In the genomic region with DNA sequence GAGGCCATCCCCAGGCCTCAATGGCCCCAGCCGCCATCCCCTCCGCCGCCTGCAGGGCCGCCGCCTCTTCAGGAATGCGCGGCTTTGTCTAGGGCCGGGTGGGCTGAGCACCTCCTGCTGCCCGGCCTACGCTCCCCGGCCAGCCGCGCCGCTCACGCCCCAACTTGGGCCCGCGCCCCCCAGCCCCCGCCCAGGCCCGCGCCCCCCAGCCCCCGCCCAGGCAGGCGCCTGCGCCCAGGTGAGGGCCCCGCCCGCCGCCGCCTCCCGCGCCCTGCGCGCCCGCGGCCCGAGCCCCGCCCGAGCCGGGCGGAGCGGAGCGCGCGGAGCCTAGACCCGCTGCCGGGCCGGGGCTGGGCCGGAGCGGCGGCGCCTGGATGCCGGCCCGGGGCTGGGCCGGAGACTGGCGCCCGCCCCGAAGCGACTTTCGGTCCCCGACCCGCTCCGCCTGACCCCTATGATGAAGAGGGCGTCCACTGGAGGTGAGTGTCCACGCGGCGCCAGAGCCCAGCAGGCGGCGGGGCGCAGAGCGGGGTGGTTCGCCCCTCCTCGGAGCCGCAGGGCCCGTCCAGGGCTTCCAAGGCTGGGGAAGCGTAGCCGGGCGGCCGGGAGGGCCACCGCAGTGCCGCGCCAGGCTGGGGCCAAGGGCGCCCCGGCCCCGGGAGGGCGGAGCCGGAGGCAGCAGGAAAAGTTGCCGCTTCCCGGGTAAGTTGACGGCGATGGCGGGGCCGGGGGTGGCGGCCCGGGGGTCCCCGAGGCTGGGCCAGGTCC, we compare ENCODE assay signal across 9 cellular contexts. TPM values are rescaled to one million over a fixed set of nuclear protein-coding genes. Genes with fewer than 3 reads are reported as not detected.
DNase-seq lines count a peak whose midpoint lies in the region; ATAC-seq and TF ChIP-seq lines count a peak whose summit lies in the region.
"Had no signal": no experiment of that assay in that cellular context is flagged by ENCODE, and none has a peak within 500 bp of the region (broad histone marks: within the 10 kb centered on the region; RNA-seq: fewer than 3 reads in every experiment).

No MANE protein-coding gene starts in this region.

- H3K4me2 ChIP-seq in PC-3 (ENCODE audit: low read length) = peak overlapping the region; percentile 81

- no TSS peak for BruUV-seq in PC-3 (replicated peaks; lab: Mats Ljungman, UMichigan)

- no peak overlapping the region for H3K4me3 Mint-ChIP-seq in neural crest cell
- H3K4me3 Mint-ChIP-seq: natural killer cell treated with Interleukin-12 subunit alpha and Interleukin-12 subunit beta and Interleukin-15 and Interleukin-18, amount 100 ng/mL, for 72 hours had no signal

- no peaks in the 10 kb centered on the region for H3F3A ChIP-seq in PC-3 (ENCODE audit: low read length, unreplicated experiment)

- peak overlapping the region; percentile 59 for H2AFZ ChIP-seq in PC-3 (ENCODE audit: low read length)

- peak; percentile 62 for ATAC-seq in PC-3

- no peaks in the 10 kb centered on the region for H3K79me2 ChIP-seq in PC-3 (ENCODE audit: low read length)

- no peaks in the 10 kb centered on the region for H3K36me3 ChIP-seq in PC-3 (ENCODE audit: low read depth, low read length)

- no peaks in the 10 kb centered on the region for H3K9me2 ChIP-seq in PC-3 (replicated peaks; ENCODE audit: low read length)

- H3K27me3 ChIP-seq in PC-3 (ENCODE audit: low read length) = no peaks in the 10 kb centered on the region

- no peak overlapping the region for H3K9ac ChIP-seq in PC-3 (ENCODE audit: low read length)

- DNase-seq in NCI-H1417 (lab: John Stamatoyannopoulos, UW) = peak; percentile 36 to 63 (median 60)
- no peak for DNase-seq in NCI-H1417 treated with DMSO at 0.1 percent for 48 hours (lab: John Stamatoyannopoulos, UW)
- no peak for DNase-seq in PC-3
- peak; percentile 7 for DNase-seq in epithelial cell of esophagus (ENCODE audit: low read depth)
- peak; percentile 56 for DNase-seq in neural crest cell (ENCODE audit: low read depth, low spot score)
- DNase-seq in NOMO-1 treated with DMSO at 0.1 percent for 48 hours (lab: John Stamatoyannopoulos, UW; ENCODE audit: unreplicated experiment) = no peak
- no peak for DNase-seq in SW 1271 (lab: John Stamatoyannopoulos, UW)
- DNase-seq in activated CD4-positive, CD25-positive, alpha-beta regulatory T cell treated with anti-CD3 and anti-CD28 coated beads, Interleukin-2, amount 50 U/mL, for 72 hours = no peak

- POLR2A ChIA-PET in PC-3 (lab: Charles Lee; ENCODE audit: unreplicated experiment) = no interaction called here

- no peaks in the 10 kb centered on the region for H3K36me3 Mint-ChIP-seq in neural crest cell (ENCODE audit: low read depth)
- H3K36me3 Mint-ChIP-seq: natural killer cell treated with Interleukin-12 subunit alpha and Interleukin-12 subunit beta and Interleukin-15 and Interleukin-18, amount 100 ng/mL, for 72 hours had no signal

- H3K4me1 Mint-ChIP-seq in neural crest cell = peaks cover 12% of the 10 kb centered on the region

- no peaks in the 10 kb centered on the region for H4K20me1 ChIP-seq in PC-3 (ENCODE audit: low read length)

- H3K27ac Mint-ChIP-seq in neural crest cell (ENCODE audit: unreplicated experiment) = no peak overlapping the region
- H3K27ac Mint-ChIP-seq: natural killer cell treated with Interleukin-12 subunit alpha and Interleukin-12 subunit beta and Interleukin-15 and Interleukin-18, amount 100 ng/mL, for 72 hours had no signal

- H3K4me3 ChIP-seq in PC-3 (ENCODE audit: low read length) = peak overlapping the region; percentile 70
- H3K4me3 ChIP-seq in epithelial cell of esophagus (ENCODE audit: low read length) = peak overlapping the region; percentile 40

- TF ChIP-seq CTCF in PC-3 (conservative IDR thresholded peaks at IDR 0.05; ENCODE audit: low read depth, low read length) (no peak), epithelial cell of esophagus (IDR thresholded peaks at IDR 0.05; ENCODE audit: insufficient read depth, low read depth, low read length, missing control alignments) (no peak), neural crest cell (conservative IDR thresholded peaks at IDR 0.05) (peak; percentile 51)

- H3K9me3 Mint-ChIP-seq in neural crest cell = no peaks in the 10 kb centered on the region
- H3K9me3 Mint-ChIP-seq: natural killer cell treated with Interleukin-12 subunit alpha and Interleukin-12 subunit beta and Interleukin-15 and Interleukin-18, amount 100 ng/mL, for 72 hours had no signal

- CTCF ChIA-PET in PC-3 (lab: Charles Lee) = no interaction called here

- intact Hi-C loops in PC-3 (cut with micrococcal nuclease) = no loop called here

- H3K27me3 Mint-ChIP-seq in neural crest cell (ENCODE audit: low read depth) = no peaks in the 10 kb centered on the region

- no peaks in the 10 kb centered on the region for H3K9me3 ChIP-seq in PC-3 (ENCODE audit: low read length)

- H3K27ac ChIP-seq in PC-3 (ENCODE audit: low read length) = no peak overlapping the region

- no peaks in the 10 kb centered on the region for H3K4me1 ChIP-seq in PC-3 (ENCODE audit: insufficient read depth, low read length)

RNA-seq across cellular contexts. Expression of a gene that starts 34.3 kb away (rescaled TPM):
- 0.84 and 2.0 TPM in 2 replicates for total RNA-seq in PC-3 (2014; rRNA removed)
- 0.09 and 1.3 TPM in 2 replicates for total RNA-seq in neural crest cell
- total RNA-seq: natural killer cell treated with Interleukin-12 subunit alpha and Interleukin-12 subunit beta and Interleukin-15 and Interleukin-18, amount 100 ng/mL, for 72 hours had no signal

Comparison
In these comparisons a context has a peak if more than half of its experiments do, and no peak if none do; other contexts are left out.
1. DNase-seq: peak in NCI-H1417 (3 of 3), epithelial cell of esophagus (single experiment) and neural crest cell (single experiment); none in NCI-H1417 treated with DMSO at 0.1 percent for 48 hours (single experiment), PC-3 (single experiment), NOMO-1 treated with DMSO at 0.1 percent for 48 hours (single experiment), SW 1271 (0 of 2) and activated CD4-positive, CD25-positive, alpha-beta regulatory T cell treated with anti-CD3 and anti-CD28 coated beads, Interleukin-2, amount 50 U/mL, for 72 hours (single experiment).